In the genomic region with DNA sequence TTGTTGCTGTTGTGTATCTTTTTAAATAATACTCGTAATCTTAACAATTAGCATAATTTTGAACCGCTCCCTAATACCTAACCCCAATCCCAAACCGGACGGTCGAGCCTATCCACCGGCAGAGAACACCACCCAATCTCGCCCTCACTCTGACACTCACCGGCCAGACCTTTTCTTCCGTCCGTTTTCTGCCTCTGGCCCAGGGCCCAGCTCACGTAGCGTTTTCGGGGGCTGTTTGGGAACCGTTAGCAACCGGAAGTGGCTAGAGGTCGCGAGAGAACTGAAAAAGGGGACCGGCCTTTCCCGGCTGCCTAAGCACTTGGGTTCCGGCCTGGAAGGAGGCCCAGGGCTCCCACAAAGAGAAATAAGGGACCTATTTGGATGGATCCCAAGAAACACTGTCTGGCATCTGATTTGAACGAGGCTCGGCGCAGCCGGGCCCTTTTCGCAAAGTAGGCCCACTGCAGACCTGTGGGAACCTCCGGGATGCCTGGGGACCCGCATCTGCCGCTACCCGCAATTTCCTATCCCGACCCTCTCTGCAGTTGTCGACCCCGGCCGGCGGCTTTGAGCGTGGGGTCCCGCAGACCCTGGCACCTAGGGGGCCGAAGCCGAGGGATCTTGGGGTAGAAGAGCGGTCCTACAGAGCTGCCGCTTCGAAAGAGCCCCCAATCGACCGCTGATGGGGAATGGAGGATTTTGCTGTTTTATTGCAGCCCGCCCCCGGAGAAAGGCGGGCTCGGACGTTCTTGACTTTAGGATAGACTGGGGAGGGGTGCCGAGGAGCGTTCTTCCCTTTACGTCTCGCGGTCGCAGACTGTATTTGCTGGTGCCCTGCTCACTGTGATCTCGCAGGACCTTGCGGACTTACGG, we compare ENCODE assay signal across 1 cellular context.
TF ChIP-seq lines count a peak whose summit lies in the region.

No MANE protein-coding gene starts in this region.

TF ChIP-seq in IMR-90, 13 proteins besides CTCF, POLR2A, EP300 and RAD21:
- TF ChIP-seq RCOR1 (IDR thresholded peaks at IDR 0.05; ENCODE audit: insufficient replicate concordance, low read length): peak; percentile 84
- TF ChIP-seq CEBPB (IDR thresholded peaks at IDR 0.05; ENCODE audit: low read depth, low read length): no peak
- 0 out of 2 replicates have a peak, but pooled peaks have one; percentile 25 for TF ChIP-seq MXI1 (IDR thresholded peaks at IDR 0.05; ENCODE audit: borderline replicate concordance, low read depth, low read length)
- TF ChIP-seq MAZ (IDR thresholded peaks at IDR 0.05; ENCODE audit: borderline replicate concordance, low read depth, low read length): peak; percentile 88
- no peak; the same call in 1 of the 2 replicates for TF ChIP-seq SMC3 (IDR thresholded peaks at IDR 0.05; ENCODE audit: low read depth, low read length)
- TF ChIP-seq BHLHE40 (IDR thresholded peaks at IDR 0.05; ENCODE audit: low read depth, low read length): peak; percentile 30
- TF ChIP-seq, protein P1, sequence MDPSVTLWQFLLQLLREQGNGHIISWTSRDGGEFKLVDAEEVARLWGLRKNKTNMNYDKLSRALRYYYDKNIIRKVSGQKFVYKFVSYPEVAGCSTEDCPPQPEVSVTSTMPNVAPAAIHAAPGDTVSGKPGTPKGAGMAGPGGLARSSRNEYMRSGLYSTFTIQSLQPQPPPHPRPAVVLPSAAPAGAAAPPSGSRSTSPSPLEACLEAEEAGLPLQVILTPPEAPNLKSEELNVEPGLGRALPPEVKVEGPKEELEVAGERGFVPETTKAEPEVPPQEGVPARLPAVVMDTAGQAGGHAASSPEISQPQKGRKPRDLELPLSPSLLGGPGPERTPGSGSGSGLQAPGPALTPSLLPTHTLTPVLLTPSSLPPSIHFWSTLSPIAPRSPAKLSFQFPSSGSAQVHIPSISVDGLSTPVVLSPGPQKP (IDR thresholded peaks at IDR 0.05; ENCODE audit: borderline replicate concordance, low read depth, low read length): no peak
- TF ChIP-seq NFE2L2 (IDR thresholded peaks at IDR 0.05; ENCODE audit: low read depth, low read length): no peak
